Comparison of ENCODE assay signal across 26 cellular contexts in genomic region chr2:219508444-219508734, GRCh38. TPM values are rescaled to one million over a fixed set of nuclear protein-coding genes. Genes with fewer than 3 reads are reported as not detected.
"Had no signal": no experiment of that assay in that cellular context is flagged by ENCODE, and none has a peak within 500 bp of the region (broad histone marks: within the 10 kb centered on the region; RNA-seq: fewer than 3 reads in every experiment).

No MANE protein-coding gene starts in this region.

- H3K4me3 Mint-ChIP-seq: activated CD4-positive, alpha-beta T cell treated with anti-CD3 and anti-CD28 coated beads for 36 hours; activated CD8-positive, alpha-beta T cell treated with anti-CD3 and anti-CD28 coated beads for 36 hours; activated naive CD4-positive, alpha-beta T cell treated with anti-CD3 and anti-CD28 coated beads, Interleukin-2, amount 50 U/mL, for 24 hours; activated T-cell treated with anti-CD3 and anti-CD28 coated beads, Interleukin-2, amount 50 U/mL, for 72 hours; T-cell had no signal

- H3K27ac Mint-ChIP-seq: activated CD4-positive, alpha-beta T cell treated with anti-CD3 and anti-CD28 coated beads for 36 hours; activated CD8-positive, alpha-beta T cell treated with anti-CD3 and anti-CD28 coated beads for 36 hours; activated naive CD4-positive, alpha-beta T cell treated with anti-CD3 and anti-CD28 coated beads, Interleukin-2, amount 50 U/mL, for 24 hours; activated T-cell treated with anti-CD3 and anti-CD28 coated beads, Interleukin-2, amount 50 U/mL, for 72 hours; activated T-helper 2 cell treated with anti-CD3 and anti-CD28 coated beads, Interferon-gamma antibody, Interleukin-2, Interleukin-4, amounts not matched to agents 10 μg/mL and 5 μg/mL and 100 μg/mL, durations not matched to agents 14 hours and 24 hours and 36 hours; T-cell had no signal

- H3K9me3 ChIP-seq: SJSA1 had no signal

- ATAC-seq: activated CD4-positive, alpha-beta T cell treated with anti-CD3 and anti-CD28 coated beads for 36 hours; activated T-cell treated with anti-CD3 and anti-CD28 coated beads, Interleukin-2, amount 50 U/mL, for 72 hours; PC-3; T-cell had no signal

- H3K27ac ChIP-seq: coronary artery, SJSA1, VCaP had no signal

- H3K9me3 Mint-ChIP-seq: activated CD8-positive, alpha-beta T cell treated with anti-CD3 and anti-CD28 coated beads for 36 hours; activated naive CD4-positive, alpha-beta T cell treated with anti-CD3 and anti-CD28 coated beads, Interleukin-2, amount 50 U/mL, for 24 hours; activated T-cell treated with anti-CD3 and anti-CD28 coated beads, Interleukin-2, amount 50 U/mL, for 72 hours; activated T-helper 2 cell treated with anti-CD3 and anti-CD28 coated beads, Interferon-gamma antibody, Interleukin-2, Interleukin-4, amounts not matched to agents 10 μg/mL and 5 μg/mL and 100 μg/mL, durations not matched to agents 14 hours and 24 hours and 36 hours; T-cell had no signal

- DNase-seq: activated CD4-positive, alpha-beta T cell treated with anti-CD3 and anti-CD28 coated beads for 36 hours; activated CD4-positive, alpha-beta T cell treated with anti-CD3 and anti-CD28 coated beads, Interleukin-2, amount 50 U/mL, for 1 hour; activated CD8-positive, alpha-beta memory T cell treated with anti-CD3 and anti-CD28 coated beads, Interleukin-2, amount 50 U/mL, for 4 hours; activated CD8-positive, alpha-beta T cell treated with anti-CD3 and anti-CD28 coated beads for 36 hours; activated T-cell treated with anti-CD3 and anti-CD28 coated beads, Interleukin-2, amount 50 U/mL, for 72 hours; aorta; central memory CD4-positive, alpha-beta T cell; KG1; NCI-H1048; NCI-H2081; NCI-H526 treated with DMSO at 0.1 percent for 48 hours; NK-92 treated with Interleukin-12 subunit alpha and Interleukin-12 subunit beta, amount 100 ng/mL, for 24 hours; PC-3; SHP77; T-cell; T-helper 2 cell; T1000 had no signal

- FAIRE-seq: bronchial epithelial cell, RCC 7860, TTC549 had no signal

- H3K4me3 ChIP-seq: SJSA1 had no signal

RNA-seq across cellular contexts. Expression of gene ASIC4, which starts 5.9 kb away (rescaled TPM):
- total RNA-seq: activated CD4-positive, alpha-beta T cell treated with anti-CD3 and anti-CD28 coated beads for 36 hours; activated CD8-positive, alpha-beta T cell treated with anti-CD3 and anti-CD28 coated beads for 36 hours; activated T-helper 2 cell treated with anti-CD3 and anti-CD28 coated beads, Interferon-gamma antibody, Interleukin-2, Interleukin-4, amounts not matched to agents 10 μg/mL and 5 μg/mL and 100 μg/mL, durations not matched to agents 14 hours and 24 hours and 36 hours; LHCN-M2; SJSA1 had no signal
